Comparison of ENCODE assay signal across 10 cellular contexts in the genomic region with DNA sequence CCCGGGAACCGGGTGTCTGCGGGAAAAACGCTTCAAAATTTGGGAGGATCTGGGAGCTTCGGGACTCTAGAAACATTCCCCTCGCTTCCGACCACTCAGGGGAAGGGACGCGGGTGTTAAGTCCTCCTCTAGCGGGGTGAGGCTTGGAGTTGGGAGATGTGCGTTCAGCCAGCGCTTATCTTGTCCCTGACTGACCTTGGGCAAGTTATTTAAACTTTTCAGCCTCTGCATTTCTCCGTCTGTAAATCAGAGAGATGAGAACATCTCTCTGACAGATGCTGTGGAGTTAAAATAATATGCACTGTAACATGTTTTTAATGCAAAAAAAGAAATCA.
A peak's percentile ranks its signal among the peaks of the same experiment; 100 is the strongest.
DNase-seq lines count a peak whose midpoint lies in the region; ATAC-seq and TF ChIP-seq lines count a peak whose summit lies in the region.
"Had no signal": no experiment of that assay in that cellular context is flagged by ENCODE, and none has a peak within 500 bp of the region (broad histone marks: within the 10 kb centered on the region; RNA-seq: fewer than 3 reads in every experiment).

No MANE protein-coding gene starts in this region.

- no peak overlapping the region for H3K27ac Mint-ChIP-seq in neural crest cell (ENCODE audit: unreplicated experiment)
- H3K27ac Mint-ChIP-seq in activated CD4-positive, alpha-beta memory T cell treated with anti-CD3 and anti-CD28 coated beads, Interleukin-2, amount 10 ng/mL, durations not matched to agents 7 days and 5 days: no peak overlapping the region
- H3K27ac Mint-ChIP-seq: activated naive CD4-positive, alpha-beta T cell treated with anti-CD3 and anti-CD28 coated beads, Interleukin-2, amount 50 U/mL, for 24 hours had no signal

- POLR2A ChIA-PET in activated CD4-positive, alpha-beta memory T cell treated with anti-CD3 and anti-CD28 coated beads, Interleukin-2, amount 10 ng/mL, durations not matched to agents 7 days and 5 days (lab: Charles Lee): no interaction called here
- POLR2A ChIA-PET in PC-9 (lab: Charles Lee; ENCODE audit: unreplicated experiment): no interaction called here

- H3K4me1 Mint-ChIP-seq in neural crest cell: peaks cover 11% of the 10 kb centered on the region
- no peaks in the 10 kb centered on the region for H3K4me1 Mint-ChIP-seq in activated CD4-positive, alpha-beta memory T cell treated with anti-CD3 and anti-CD28 coated beads, Interleukin-2, amount 10 ng/mL, durations not matched to agents 7 days and 5 days
- H3K4me1 Mint-ChIP-seq: activated naive CD4-positive, alpha-beta T cell treated with anti-CD3 and anti-CD28 coated beads, Interleukin-2, amount 50 U/mL, for 24 hours had no signal

- TF ChIP-seq CTCF in AG09309 (IDR thresholded peaks at IDR 0.05; ENCODE audit: control insufficient read depth, insufficient read depth, low read depth, low read length, missing control alignments): no peak
- no peak for TF ChIP-seq CTCF in neural crest cell (conservative IDR thresholded peaks at IDR 0.05)
- TF ChIP-seq CTCF in PC-9 (conservative IDR thresholded peaks at IDR 0.05): no peak

- H3K79me2 ChIP-seq in PC-9 (ENCODE audit: low read depth): no peaks in the 10 kb centered on the region

- no TSS peak for BruUV-seq in PC-9 (replicated peaks; lab: Mats Ljungman, UMichigan)

- CTCF ChIA-PET in activated CD4-positive, alpha-beta memory T cell treated with anti-CD3 and anti-CD28 coated beads, Interleukin-2, amount 10 ng/mL, durations not matched to agents 7 days and 5 days (lab: Charles Lee): no interaction called here
- CTCF ChIA-PET in PC-9 (lab: Charles Lee): no interaction called here

- H3K9me3 ChIP-seq in HUES6 (ENCODE audit: control insufficient read depth, insufficient read depth, low read depth, low read length) (no peaks in the 10 kb centered on the region), PC-9 (ENCODE audit: insufficient read depth, low read depth) (no peaks in the 10 kb centered on the region)

- no peaks in the 10 kb centered on the region for H3K9me2 ChIP-seq in PC-9 (ENCODE audit: insufficient read depth)

- H3K27ac ChIP-seq in HUES6 (ENCODE audit: low read depth, low read length) (no peak overlapping the region), epithelial cell of prostate (peak overlapping the region; percentile 2), PC-9 (no peak overlapping the region)
- H3K27ac ChIP-seq: RWPE1 had no signal

- H3K4me3 ChIP-seq in AG09309 (ENCODE audit: control insufficient read depth, low read depth, low read length) (peak overlapping the region; percentile 51), HUES6 (ENCODE audit: low read depth, low read length) (peak overlapping the region; percentile 64), PC-9 (no peak overlapping the region)

- no peak overlapping the region for H2AFZ ChIP-seq in PC-9

- H3K4me2 ChIP-seq in PC-9: no peak overlapping the region

- H3K4me1 ChIP-seq in HUES6 (ENCODE audit: control insufficient read depth, insufficient read depth, low read length) (peaks cover 21% of the 10 kb centered on the region), PC-9 (replicated peaks; ENCODE audit: insufficient read depth) (no peaks in the 10 kb centered on the region)

- no peaks in the 10 kb centered on the region for H3K9me3 Mint-ChIP-seq in neural crest cell
- H3K9me3 Mint-ChIP-seq in activated CD4-positive, alpha-beta memory T cell treated with anti-CD3 and anti-CD28 coated beads, Interleukin-2, amount 10 ng/mL, durations not matched to agents 7 days and 5 days: no peaks in the 10 kb centered on the region
- H3K9me3 Mint-ChIP-seq: activated naive CD4-positive, alpha-beta T cell treated with anti-CD3 and anti-CD28 coated beads, Interleukin-2, amount 50 U/mL, for 24 hours had no signal

- H3K4me3 Mint-ChIP-seq in neural crest cell: peak overlapping the region; percentile 68
- no peak overlapping the region for H3K4me3 Mint-ChIP-seq in activated CD4-positive, alpha-beta memory T cell treated with anti-CD3 and anti-CD28 coated beads, Interleukin-2, amount 10 ng/mL, durations not matched to agents 7 days and 5 days
- H3K4me3 Mint-ChIP-seq: activated naive CD4-positive, alpha-beta T cell treated with anti-CD3 and anti-CD28 coated beads, Interleukin-2, amount 50 U/mL, for 24 hours had no signal

- peak overlapping the region; percentile 61 for H3K9ac ChIP-seq in HUES6 (ENCODE audit: low read length)

- no peak for ATAC-seq in HG03378 (IDR thresholded peaks at IDR 0.05; ENCODE audit: unreplicated experiment)

- H4K20me1 ChIP-seq in PC-9 (ENCODE audit: insufficient read depth): no peaks in the 10 kb centered on the region

- peaks cover 51% of the 10 kb centered on the region for H3K27me3 ChIP-seq in HUES6 (ENCODE audit: control insufficient read depth, insufficient read depth, low read length)
- peaks cover 24% of the 10 kb centered on the region for H3K27me3 ChIP-seq in PC-9 (ENCODE audit: insufficient read depth, low read depth)

- DNase-seq in AG09309 (ENCODE audit: low read depth) (no peak), epithelial cell of prostate (ENCODE audit: low read depth, low spot score) (no peak), neural crest cell (ENCODE audit: low read depth, low spot score) (no peak), NCI-H2171 treated with DMSO at 0.1 percent for 48 hours (lab: John Stamatoyannopoulos, UW) (no peak), PC-9 (no peak)
- DNase-seq in activated CD4-positive, alpha-beta memory T cell treated with anti-CD3 and anti-CD28 coated beads, Interleukin-2, amount 10 ng/mL, durations not matched to agents 7 days and 5 days: no peak

- peaks cover 73% of the 10 kb centered on the region for H3K27me3 Mint-ChIP-seq in neural crest cell (ENCODE audit: low read depth)
- peaks cover 52% of the 10 kb centered on the region for H3K27me3 Mint-ChIP-seq in activated CD4-positive, alpha-beta memory T cell treated with anti-CD3 and anti-CD28 coated beads, Interleukin-2, amount 10 ng/mL, durations not matched to agents 7 days and 5 days

- H3K36me3 ChIP-seq in HUES6 (ENCODE audit: control insufficient read depth, insufficient read depth, low read length) (no peaks in the 10 kb centered on the region), PC-9 (ENCODE audit: low read depth) (no peaks in the 10 kb centered on the region)

- no peaks in the 10 kb centered on the region for H3F3A ChIP-seq in PC-9 (ENCODE audit: insufficient read depth, low read depth)

- intact Hi-C loops in PC-9 (cut with micrococcal nuclease; ENCODE audit: unreplicated experiment): no loop called here

- H3K36me3 Mint-ChIP-seq in neural crest cell (ENCODE audit: low read depth): no peaks in the 10 kb centered on the region
- no peaks in the 10 kb centered on the region for H3K36me3 Mint-ChIP-seq in activated CD4-positive, alpha-beta memory T cell treated with anti-CD3 and anti-CD28 coated beads, Interleukin-2, amount 10 ng/mL, durations not matched to agents 7 days and 5 days (ENCODE audit: low read depth)
- H3K36me3 Mint-ChIP-seq: activated naive CD4-positive, alpha-beta T cell treated with anti-CD3 and anti-CD28 coated beads, Interleukin-2, amount 50 U/mL, for 24 hours had no signal
